10 cellular contexts compared by ENCODE assay signal in genomic region chr17:40097087-40097486, GRCh38. TPM values are rescaled to one million over a fixed set of nuclear protein-coding genes. Genes with fewer than 3 reads are reported as not detected.
A peak's percentile ranks its signal among the peaks of the same experiment; 100 is the strongest.
DNase-seq lines count a peak whose midpoint lies in the region; ATAC-seq and TF ChIP-seq lines count a peak whose summit lies in the region.
"Had no signal": no experiment of that assay in that cellular context is flagged by ENCODE, and none has a peak within 500 bp of the region (broad histone marks: within the 10 kb centered on the region; RNA-seq: fewer than 3 reads in every experiment).

No MANE protein-coding gene starts in this region.

- H3K27ac ChIP-seq in caudate nucleus (ENCODE audit: low read depth, low read length) (peak overlapping the region; percentile 98), upper lobe of left lung (peak overlapping the region; percentile 87 to 99 (median 94))

- no peak for TF ChIP-seq EP300 in upper lobe of left lung (IDR thresholded peaks at IDR 0.05)

- peaks cover 0 to 2% (median 0%) of the 10 kb centered on the region in 7 donors for H3K9me3 Mint-ChIP-seq in naive B cell

- ATAC-seq in Right ventricle myocardium superior (ENCODE audit: poor library complexity), result no peak
- ATAC-seq in naive B cell (ENCODE audit: low read depth in 2 of 2), result no peak
- no peak for ATAC-seq in upper lobe of left lung (ENCODE audit: low FRiP score in 2 of 2)
- ATAC-seq in HG03457 (IDR thresholded peaks at IDR 0.05; ENCODE audit: unreplicated experiment), result no peak
- ATAC-seq in GM21360 (IDR thresholded peaks at IDR 0.05; ENCODE audit: unreplicated experiment), result no peak

- TF ChIP-seq POLR2A in upper lobe of left lung (IDR thresholded peaks at IDR 0.05), result no peak

- H3K4me3 Mint-ChIP-seq in naive B cell, result peak overlapping the region; percentile 25 to 98 (median 86)

- H3K9me3 ChIP-seq in upper lobe of left lung, result no peaks in the 10 kb centered on the region

- intact Hi-C loops in Right ventricle myocardium superior (cut with DNase I), result no loop called here
- intact Hi-C loops in cardiac septum (cut with DNase I), result no loop called here

- no peak for TF ChIP-seq CTCF in upper lobe of left lung (IDR thresholded peaks at IDR 0.05)

- H3K27me3 Mint-ChIP-seq in naive B cell, result no peaks in the 10 kb centered on the region

- H3K4me1 Mint-ChIP-seq in naive B cell, result peaks cover 74 to 75% (median 74%) of the 10 kb centered on the region in 3 donors

- peak overlapping the region; percentile 80 to 98 (median 94) for H3K27ac Mint-ChIP-seq in naive B cell

- H3K27me3 ChIP-seq in upper lobe of left lung, result no peaks in the 10 kb centered on the region
- H3K27me3 ChIP-seq: BE2C had no signal

- peak overlapping the region in 1 of 4 donors; percentile 60 for H3K4me3 ChIP-seq in upper lobe of left lung

- H3K4me1 ChIP-seq in upper lobe of left lung, result peaks cover 59 to 80% (median 67%) of the 10 kb centered on the region in 4 donors

- peaks cover 9 to 55% (median 44%) of the 10 kb centered on the region in 4 donors for H3K36me3 ChIP-seq in upper lobe of left lung

- WGBS in upper lobe of left lung, 2 donors, result 76 to 86% methylated on average over 10 of the region's 10 CpGs

- H3K36me3 Mint-ChIP-seq in naive B cell, result peaks cover 10 to 24% of the 10 kb centered on the region in 2 donors

- peak; percentile 43 for DNase-seq in Right ventricle myocardium superior
- DNase-seq in cardiac septum (ENCODE audit: low spot score), result no peak
- no peak for DNase-seq in caudate nucleus (lab: John Stamatoyannopoulos, UW)
- no peak for DNase-seq in naive B cell
- DNase-seq in upper lobe of left lung, result no peak
- DNase-seq in effector CD8-positive, alpha-beta T cell (lab: John Stamatoyannopoulos, UW), result no peak
- DNase-seq: BE2C, SHP77 treated with DMSO at 0.1 percent for 48 hours had no signal

RNA-seq across cellular contexts. Expression of gene NR1D1, which starts 3.3 kb away (rescaled TPM):
- total RNA-seq in Right ventricle myocardium superior (21.1 TPM), cardiac septum (25.8 TPM), upper lobe of left lung (10 to 100 TPM in 5 of 6 donors, 1 to 10 TPM in 1; 3.8 to 24.7 (median 15.8) TPM)
- 1 to 10 TPM in 5 of 6 donors, not detected in 1; 1.1 to 2.9 (median 2.1) TPM for polyA plus RNA-seq in naive B cell (ENCODE audit: low read depth in 6 of 6)

RNA-seq across cellular contexts. Expression of gene MSL1, which starts 24.7 kb away (rescaled TPM):
- total RNA-seq in Right ventricle myocardium superior (46.8 TPM), cardiac septum (53.7 TPM), upper lobe of left lung (100 to 1,000 TPM in 3 of 6 donors, 10 to 100 TPM in 3; 57.6 to 240 (median 97.0) TPM)
- polyA plus RNA-seq in naive B cell (ENCODE audit: low read depth in 6 of 6), result 10 to 100 TPM in 2 of 6 donors, 1 to 10 TPM in 4; 7.7 to 13.1 (median 9.2) TPM

RNA-seq across cellular contexts. Expression of gene THRA, which starts 34.3 kb away (rescaled TPM):
- 80.0 TPM for total RNA-seq in Right ventricle myocardium superior
- 66.8 TPM for total RNA-seq in cardiac septum
- 1 to 10 TPM; 1.9 to 5.3 (median 4.7) TPM for polyA plus RNA-seq in naive B cell (ENCODE audit: low read depth in 6 of 6)
- 10 to 100 TPM; 31.0 to 55.3 (median 49.9) TPM for total RNA-seq in upper lobe of left lung

RNA-seq across cellular contexts. Expression of gene MED24, which starts 42.9 kb away (rescaled TPM):
- total RNA-seq in Right ventricle myocardium superior (54.0 TPM), cardiac septum (56.4 TPM), upper lobe of left lung (100 to 1,000 TPM in 1 of 6 donors, 10 to 100 TPM in 5; 36.5 to 157 (median 71.0) TPM)
- polyA plus RNA-seq in naive B cell (ENCODE audit: low read depth in 6 of 6), result 10 to 100 TPM; 44.9 to 58.9 (median 47.6) TPM

RNA-seq across cellular contexts. Expression of gene CASC3, which starts 43.2 kb away (rescaled TPM):
- total RNA-seq in Right ventricle myocardium superior (45.9 TPM), cardiac septum (54.8 TPM), upper lobe of left lung (100 to 1,000 TPM in 2 of 6 donors, 10 to 100 TPM in 4; 52.2 to 141 (median 75.0) TPM)
- 10 to 100 TPM; 31.8 to 60.5 (median 44.5) TPM for polyA plus RNA-seq in naive B cell (ENCODE audit: low read depth in 6 of 6)
